33 cellular contexts compared by ENCODE assay signal in genomic region chr14:24459331-24459730, GRCh38. TPM values are rescaled to one million over a fixed set of nuclear protein-coding genes. Genes with fewer than 3 reads are reported as not detected.
"Had no signal": no experiment of that assay in that cellular context is flagged by ENCODE, and none has a peak within 500 bp of the region (broad histone marks: within the 10 kb centered on the region; RNA-seq: fewer than 3 reads in every experiment).

No MANE protein-coding gene starts in this region.

- H3K27ac Mint-ChIP-seq: mesothelial cell of epicardium; nephron; neural progenitor cell; stimulated activated memory B cell treated with anti-CD40 and anti-IgM and Interleukin-4, amounts not matched to agents 10 μg/mL and 1 μg/mL and 100 μg/mL, for 72 hours had no signal

- H3K9me3 Mint-ChIP-seq: stimulated activated memory B cell treated with anti-CD40 and anti-IgM and Interleukin-4, amounts not matched to agents 10 μg/mL and 1 μg/mL and 100 μg/mL, for 72 hours had no signal

- H3K36me3 ChIP-seq: esophagus squamous epithelium, heart right ventricle, left lung, neural progenitor cell, prostate gland, right atrium auricular region, sigmoid colon, upper lobe of left lung had no signal

- H3K9me3 ChIP-seq: esophagus squamous epithelium, left lung, mucosa of descending colon, prostate gland, sigmoid colon, testis, upper lobe of left lung had no signal

- H3K4me3 ChIP-seq: coronary artery, esophagus squamous epithelium, heart right ventricle, left lung, mucosa of descending colon, neural progenitor cell, prostate gland, right atrium auricular region, sigmoid colon, testis, tibial nerve, upper lobe of left lung had no signal

- H3K4me1 ChIP-seq: esophagus squamous epithelium, left lung, neural progenitor cell, prostate gland, right atrium auricular region, sigmoid colon, testis, tibial nerve, upper lobe of left lung had no signal

- ATAC-seq: left cardiac atrium; left lung; mucosa of descending colon; stimulated activated memory B cell treated with anti-CD40 and anti-IgM and Interleukin-4, amounts not matched to agents 10 μg/mL and 1 μg/mL and 100 μg/mL, for 72 hours; stimulated activated naive CD8-positive, alpha-beta T cell treated with anti-CD3 and anti-CD28 coated beads, Interleukin-15, Interleukin-2, amounts not matched to agents 100 U/mL and 50 U/mL, for 24 hours had no signal

- FAIRE-seq: islet of Langerhans, urothelium cell line had no signal

- H3K27me3 Mint-ChIP-seq: stimulated activated memory B cell treated with anti-CD40 and anti-IgM and Interleukin-4, amounts not matched to agents 10 μg/mL and 1 μg/mL and 100 μg/mL, for 72 hours had no signal

- H3K27me3 ChIP-seq: esophagus squamous epithelium, heart right ventricle, left lung, neural progenitor cell, right atrium auricular region, sigmoid colon, testis, tibial nerve, upper lobe of left lung had no signal

- H3K4me1 Mint-ChIP-seq: mesothelial cell of epicardium, nephron, neural progenitor cell had no signal

- H3K4me3 Mint-ChIP-seq: mesothelial cell of epicardium; naive B cell; nephron; neural progenitor cell; stimulated activated memory B cell treated with anti-CD40 and anti-IgM and Interleukin-4, amounts not matched to agents 10 μg/mL and 1 μg/mL and 100 μg/mL, for 72 hours had no signal

- DNase-seq: effector memory CD4-positive, alpha-beta T cell; erythroblast; esophagus squamous epithelium; foreskin melanocyte; glutamatergic neuron; heart right ventricle; hippocampal formation; left cardiac atrium; left lung; mesenchymal stem cell; mucosa of descending colon; naive B cell; sigmoid colon; stimulated activated CD4-positive, alpha-beta T cell treated with anti-CD3 and anti-CD28 coated beads, Interleukin-2, amount 100 ng/mL, for 24 hours; stimulated activated CD4-positive, alpha-beta T cell treated with anti-CD3 and anti-CD28 coated beads, Interleukin-4, amount 100 ng/mL, for 24 hours; stimulated activated naive CD8-positive, alpha-beta T cell treated with anti-CD3 and anti-CD28 coated beads, Interleukin-15, Interleukin-2, amounts not matched to agents 100 U/mL and 50 U/mL, for 24 hours; substantia nigra; testis; upper lobe of left lung had no signal

- H3K27ac ChIP-seq: coronary artery, esophagus squamous epithelium, heart right ventricle, left lung, neural progenitor cell, prostate gland, right atrium auricular region, sigmoid colon, testis, tibial nerve, upper lobe of left lung had no signal

RNA-seq across cellular contexts. Expression of gene CMA1, which starts 48.7 kb away (rescaled TPM):
- total RNA-seq: dermis blood vessel endothelial cell, kidney epithelial cell, left lung, lung microvascular endothelial cell, mesothelial cell of epicardium, osteocyte, prostate gland, right atrium auricular region, testis, tibial nerve had no signal
